Comparison of ENCODE assay signal across 19 cellular contexts in genomic region chr2:190748966-190749365, GRCh38.
DNase-seq lines count a peak whose midpoint lies in the region; ATAC-seq and TF ChIP-seq lines count a peak whose summit lies in the region.
"Had no signal": no experiment of that assay in that cellular context is flagged by ENCODE, and none has a peak within 500 bp of the region (broad histone marks: within the 10 kb centered on the region; RNA-seq: fewer than 3 reads in every experiment).

No MANE protein-coding gene starts in this region.

- H2AK5ac ChIP-seq in neuronal stem cell (ENCODE audit: low read depth, low read length) = no peak overlapping the region

- no peak for DNase-seq in GM23338 (ENCODE audit: low spot score)
- DNase-seq in dermis blood vessel endothelial cell = peak; percentile 51
- peak; percentile 25 for DNase-seq in fibroblast of pulmonary artery (ENCODE audit: low read depth)
- DNase-seq in neuronal stem cell (ENCODE audit: low spot score) = no peak
- no peak for DNase-seq in activated CD4-positive, alpha-beta T cell treated with anti-CD3 and anti-CD28 coated beads for 4 hours
- DNase-seq in activated T-cell treated with anti-CD3 and anti-CD28 coated beads, Interleukin-2, amount 50 U/mL, for 24 hours = no peak
- no peak for DNase-seq in activated CD4-positive, alpha-beta T cell treated with anti-CD3 and anti-CD28 coated beads, Interleukin-2, amount 50 U/mL, for 1 hour
- DNase-seq: 8988T; C1 segment of cervical spinal cord; Calu3; CD4-positive, alpha-beta memory T cell; COR-L47; DMS153; DND-41; GOT3; H7; HCEC 1CT had no signal

- no peaks in the 10 kb centered on the region for H3F3A ChIP-seq in GM23338 (replicated peaks; ENCODE audit: low read depth)

- H3K14ac ChIP-seq in neuronal stem cell (ENCODE audit: low read length) = no peak overlapping the region

- H4K20me1 ChIP-seq in GM23338 (replicated peaks; ENCODE audit: insufficient read depth) = no peaks in the 10 kb centered on the region

- H3K4me2 ChIP-seq in GM23338 = no peak overlapping the region
- no peak overlapping the region for H3K4me2 ChIP-seq in neuronal stem cell (ENCODE audit: insufficient read depth, low read length, poor library complexity, severe bottlenecking)
- H3K4me2 ChIP-seq: A549 had no signal

- H3K79me2 ChIP-seq in GM23338 (replicated peaks; ENCODE audit: insufficient read depth) = no peaks in the 10 kb centered on the region

- WGBS in neuronal stem cell (ENCODE audit: extremely low coverage in 2 of 2, insufficient read length in 2 of 2, insufficient replicate concordance in 1 of 2), 2 donors = no CpG with 5 or more reads among the region's 3 CpGs

- H3K4me1 ChIP-seq in GM23338 (ENCODE audit: insufficient read depth) = no peaks in the 10 kb centered on the region
- H3K4me1 ChIP-seq in neuronal stem cell (ENCODE audit: control insufficient read depth in 2 of 2, insufficient read depth in 1 of 2, low read depth in 1 of 2, low read length in 2 of 2) = peaks cover 0 to 2% of the 10 kb centered on the region in 2 donors
- H3K4me1 ChIP-seq: A549 had no signal

- H3K4me1 Mint-ChIP-seq in GM23338 = peaks cover 7% of the 10 kb centered on the region; the same call in 2 of the 3 replicates
- H3K4me1 Mint-ChIP-seq in activated T-cell treated with anti-CD3 and anti-CD28 coated beads, Interleukin-2, amount 50 U/mL, for 24 hours (ENCODE audit: low read depth) = peaks cover 27% of the 10 kb centered on the region
- H3K4me1 Mint-ChIP-seq: CD4-positive, alpha-beta memory T cell had no signal

- no peak overlapping the region for H3K23ac ChIP-seq in neuronal stem cell (ENCODE audit: low read depth, low read length, poor library complexity)

- no peaks in the 10 kb centered on the region for H3K27me3 Mint-ChIP-seq in GM23338 (ENCODE audit: insufficient read depth, low read depth, poor library complexity)
- no peaks in the 10 kb centered on the region for H3K27me3 Mint-ChIP-seq in activated T-cell treated with anti-CD3 and anti-CD28 coated beads, Interleukin-2, amount 50 U/mL, for 24 hours

- H3K9me3 Mint-ChIP-seq in GM23338 = no peaks in the 10 kb centered on the region; the same call in 2 of the 3 replicates
- peaks cover 5% of the 10 kb centered on the region for H3K9me3 Mint-ChIP-seq in activated T-cell treated with anti-CD3 and anti-CD28 coated beads, Interleukin-2, amount 50 U/mL, for 24 hours
- H3K9me3 Mint-ChIP-seq: CD4-positive, alpha-beta memory T cell had no signal

- no peak overlapping the region for H2BK5ac ChIP-seq in neuronal stem cell (ENCODE audit: low read length)

- H3K4me3 Mint-ChIP-seq in GM23338 = no peak overlapping the region
- H3K4me3 Mint-ChIP-seq in activated T-cell treated with anti-CD3 and anti-CD28 coated beads, Interleukin-2, amount 50 U/mL, for 24 hours = no peak overlapping the region
- H3K4me3 Mint-ChIP-seq: CD4-positive, alpha-beta memory T cell had no signal

- no peak overlapping the region for H2BK15ac ChIP-seq in neuronal stem cell (ENCODE audit: low read length)

- no peaks in the 10 kb centered on the region for H3K27me3 ChIP-seq in GM23338 (ENCODE audit: insufficient read depth)
- no peaks in the 10 kb centered on the region for H3K27me3 ChIP-seq in neuronal stem cell (ENCODE audit: control insufficient read depth in 3 of 3, insufficient read depth in 3 of 3, low read depth in 1 of 3, low read length in 3 of 3)

- no peak overlapping the region for H2BK120ac ChIP-seq in neuronal stem cell (ENCODE audit: low read depth, low read length)

- H3K18ac ChIP-seq in neuronal stem cell (ENCODE audit: low read length) = no peak overlapping the region

- H3K79me1 ChIP-seq in neuronal stem cell (ENCODE audit: low read depth, low read length) = no peaks in the 10 kb centered on the region

- H3K36me3 ChIP-seq in GM23338 (ENCODE audit: insufficient read depth) = no peaks in the 10 kb centered on the region
- no peaks in the 10 kb centered on the region for H3K36me3 ChIP-seq in neuronal stem cell (replicated peaks in 1 of 2; ENCODE audit: control insufficient read depth in 2 of 2, insufficient read depth in 2 of 2, low read length in 2 of 2)

- no peak overlapping the region for H4K8ac ChIP-seq in neuronal stem cell (ENCODE audit: low read depth, low read length)

- no peak overlapping the region for H2BK12ac ChIP-seq in neuronal stem cell (ENCODE audit: low read length)

- ATAC-seq in GM23338 (no peak), HG02870 (IDR thresholded peaks at IDR 0.05; ENCODE audit: unreplicated experiment) (no peak)
- ATAC-seq: A549 had no signal

- no peaks in the 10 kb centered on the region for H3K36me3 Mint-ChIP-seq in GM23338 (ENCODE audit: low read depth)
- H3K36me3 Mint-ChIP-seq in activated T-cell treated with anti-CD3 and anti-CD28 coated beads, Interleukin-2, amount 50 U/mL, for 24 hours (ENCODE audit: low read depth) = no peaks in the 10 kb centered on the region
- H3K36me3 Mint-ChIP-seq: CD4-positive, alpha-beta memory T cell had no signal

- H4K91ac ChIP-seq in neuronal stem cell (ENCODE audit: low read depth, low read length, poor library complexity) = no peak overlapping the region

- H3K9me3 ChIP-seq in neuronal stem cell (replicated peaks in 1 of 2; ENCODE audit: control insufficient read depth in 2 of 2, insufficient read depth in 1 of 2, low read depth in 1 of 2, low read length in 2 of 2) = peaks cover 0 to 2% of the 10 kb centered on the region in 2 donors
- H3K9me3 ChIP-seq: A549 had no signal

- H2AFZ ChIP-seq in GM23338 (peak overlapping the region; percentile 2; the same call in 1 of the 2 replicates), neuronal stem cell (ENCODE audit: low read length) (no peak overlapping the region)

- no peak overlapping the region for H3K9ac ChIP-seq in neuronal stem cell (ENCODE audit: low read depth, low read length, poor library complexity)

- H3K4me3 ChIP-seq in GM23338 (no peak overlapping the region), fibroblast of pulmonary artery (replicated peaks; ENCODE audit: low read depth, low read length) (no peak overlapping the region), neuronal stem cell (ENCODE audit: low read length in 2 of 2) (no peak overlapping the region)
- H3K4me3 ChIP-seq: A549 had no signal

- H3K27ac ChIP-seq in GM23338 (ENCODE audit: low read depth) = no peak overlapping the region
- peak overlapping the region; percentile 34 for H3K27ac ChIP-seq in neuronal stem cell (replicated peaks; ENCODE audit: low read length)
- H3K27ac ChIP-seq: A549 had no signal

- H3K9me2 ChIP-seq in GM23338 (ENCODE audit: insufficient read depth) = no peaks in the 10 kb centered on the region

- no peak overlapping the region for H3K4ac ChIP-seq in neuronal stem cell (ENCODE audit: low read length)

- no peak overlapping the region for H3K27ac Mint-ChIP-seq in GM23338
- no peak overlapping the region for H3K27ac Mint-ChIP-seq in activated T-cell treated with anti-CD3 and anti-CD28 coated beads, Interleukin-2, amount 50 U/mL, for 24 hours
- H3K27ac Mint-ChIP-seq: CD4-positive, alpha-beta memory T cell had no signal

- TF ChIP-seq CTCF in GM23338 (conservative IDR thresholded peaks at IDR 0.05; ENCODE audit: low read depth in 2 of 2) (no peak), fibroblast of pulmonary artery (IDR thresholded peaks at IDR 0.05; ENCODE audit: low read length, missing control alignments) (no peak)

Comparison
In these comparisons a context has a peak if more than half of its experiments do, and no peak if none do; other contexts are left out.
1. DNase-seq: peak in dermis blood vessel endothelial cell (single experiment) and fibroblast of pulmonary artery (single experiment); none in GM23338 (single experiment), neuronal stem cell (single experiment), activated CD4-positive, alpha-beta T cell treated with anti-CD3 and anti-CD28 coated beads for 4 hours (0 of 2), activated T-cell treated with anti-CD3 and anti-CD28 coated beads, Interleukin-2, amount 50 U/mL, for 24 hours (single experiment) and activated CD4-positive, alpha-beta T cell treated with anti-CD3 and anti-CD28 coated beads, Interleukin-2, amount 50 U/mL, for 1 hour (single experiment).